8 cellular contexts compared by ENCODE assay signal in the genomic region with DNA sequence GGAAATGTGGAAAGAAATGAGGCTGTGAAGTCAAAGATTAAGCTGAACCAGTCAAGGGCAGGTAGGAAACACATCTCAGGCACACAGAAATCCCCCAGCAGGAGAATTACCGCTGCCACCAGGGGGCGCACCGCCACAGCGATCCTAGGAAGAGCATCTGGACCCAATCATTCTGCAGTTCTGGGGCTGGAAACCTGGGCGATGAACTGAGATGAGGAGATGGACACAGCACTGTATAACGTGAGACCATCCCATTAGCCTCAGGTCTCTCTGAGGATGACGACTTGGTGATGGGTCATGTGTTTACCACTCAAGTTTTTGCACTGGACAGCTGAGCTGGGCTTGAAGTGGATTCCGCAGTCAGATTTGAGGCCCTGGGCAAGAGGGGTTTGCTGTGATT. TPM values are rescaled to one million over a fixed set of nuclear protein-coding genes. Genes with fewer than 3 reads are reported as not detected.
DNase-seq lines count a peak whose midpoint lies in the region; ATAC-seq and TF ChIP-seq lines count a peak whose summit lies in the region.

No MANE protein-coding gene starts in this region.

- POLR2A ChIA-PET in WTC11 (lab: Charles Lee), result no interaction called here

- peaks cover 10% of the 10 kb centered on the region; the same call in 1 of the 2 replicates for H3K9me3 Mint-ChIP-seq in WTC11

- no peak overlapping the region for H3K4me3 Mint-ChIP-seq in WTC11

- DNase-seq in AML-193 (lab: John Stamatoyannopoulos, UW) (peak; percentile 29 to 34), NCI-H1694 treated with DMSO at 0.1 percent for 48 hours (lab: John Stamatoyannopoulos, UW) (peak; percentile 43), WTC11 (ENCODE audit: low spot score) (peak; percentile 93), dorsolateral prefrontal cortex (peak in 8 of 10 donors; percentile 35 to 76 (median 61)), medulla oblongata (ENCODE audit: extremely low spot score) (peak; percentile 66)
- peak; percentile 62 to 64 for DNase-seq in stimulated activated CD8-positive, alpha-beta memory T cell treated with anti-CD3 and anti-CD28 coated beads, Interleukin-2, amount 100 ng/mL, for 48 hours (ENCODE audit: low read depth in 2 of 2)

- H3K27ac Mint-ChIP-seq in WTC11, result no peak overlapping the region

- TF ChIP-seq CTCF in WTC11 (IDR thresholded peaks at IDR 0.05) (peak; percentile 93), dorsolateral prefrontal cortex (IDR thresholded peaks at IDR 0.05 in 54 of 56, conservative IDR thresholded peaks at IDR 0.05 in 2 of 56; ENCODE audit: low read depth in 1 of 56, partially characterized antibody in 56 of 56) (peak; percentile 61 to 93 (median 80))

- H3K27me3 Mint-ChIP-seq in WTC11 (ENCODE audit: low read depth), result no peaks in the 10 kb centered on the region

- no peak overlapping the region for H3K27ac ChIP-seq in dorsolateral prefrontal cortex

- peaks cover 55% of the 10 kb centered on the region for H3K4me1 Mint-ChIP-seq in WTC11

- peaks cover 0 to 16% (median 0%) of the 10 kb centered on the region in 45 donors for H3K27me3 ChIP-seq in dorsolateral prefrontal cortex

- intact Hi-C loops in dorsolateral prefrontal cortex (cut with DNase I), result loop anchor here in 1 of 2 donors (2.0 kb wide), 1 partner anchor 457 kb away; no protein-coding TSS in a partner anchor

- ATAC-seq in GM19351 (IDR thresholded peaks at IDR 0.05; ENCODE audit: unreplicated experiment) (peak; percentile 53), WTC11 (peak; percentile 60), HG03439 (IDR thresholded peaks at IDR 0.05; ENCODE audit: unreplicated experiment) (no peak)

- CTCF ChIA-PET in WTC11 (lab: Charles Lee), result interaction anchor here (0.6 to 4.2 kb wide), 22 partner anchors 8 to 574 kb away, joined by 3 to 92 read pairs (median 4); no protein-coding TSS in a partner anchor

- no peak overlapping the region for H3K4me3 ChIP-seq in dorsolateral prefrontal cortex

- no peaks in the 10 kb centered on the region; the same call in 1 of the 2 replicates for H3K36me3 Mint-ChIP-seq in WTC11

TF ChIP-seq in WTC11, 78 proteins besides CTCF, POLR2A, EP300 and RAD21:
- no peak for TF ChIP-seq ZNF263 (CRISPR knock-in tag; IDR thresholded peaks at IDR 0.05; ENCODE audit: low read depth)
- TF ChIP-seq KAT7 (CRISPR knock-in tag; IDR thresholded peaks at IDR 0.05; ENCODE audit: borderline replicate concordance), result no peak
- no peak for TF ChIP-seq TCF7 (CRISPR knock-in tag; IDR thresholded peaks at IDR 0.05; ENCODE audit: low read depth)
- no peak for TF ChIP-seq ZBTB21 (CRISPR knock-in tag; IDR thresholded peaks at IDR 0.05; ENCODE audit: borderline replicate concordance)
- TF ChIP-seq, protein P1, sequence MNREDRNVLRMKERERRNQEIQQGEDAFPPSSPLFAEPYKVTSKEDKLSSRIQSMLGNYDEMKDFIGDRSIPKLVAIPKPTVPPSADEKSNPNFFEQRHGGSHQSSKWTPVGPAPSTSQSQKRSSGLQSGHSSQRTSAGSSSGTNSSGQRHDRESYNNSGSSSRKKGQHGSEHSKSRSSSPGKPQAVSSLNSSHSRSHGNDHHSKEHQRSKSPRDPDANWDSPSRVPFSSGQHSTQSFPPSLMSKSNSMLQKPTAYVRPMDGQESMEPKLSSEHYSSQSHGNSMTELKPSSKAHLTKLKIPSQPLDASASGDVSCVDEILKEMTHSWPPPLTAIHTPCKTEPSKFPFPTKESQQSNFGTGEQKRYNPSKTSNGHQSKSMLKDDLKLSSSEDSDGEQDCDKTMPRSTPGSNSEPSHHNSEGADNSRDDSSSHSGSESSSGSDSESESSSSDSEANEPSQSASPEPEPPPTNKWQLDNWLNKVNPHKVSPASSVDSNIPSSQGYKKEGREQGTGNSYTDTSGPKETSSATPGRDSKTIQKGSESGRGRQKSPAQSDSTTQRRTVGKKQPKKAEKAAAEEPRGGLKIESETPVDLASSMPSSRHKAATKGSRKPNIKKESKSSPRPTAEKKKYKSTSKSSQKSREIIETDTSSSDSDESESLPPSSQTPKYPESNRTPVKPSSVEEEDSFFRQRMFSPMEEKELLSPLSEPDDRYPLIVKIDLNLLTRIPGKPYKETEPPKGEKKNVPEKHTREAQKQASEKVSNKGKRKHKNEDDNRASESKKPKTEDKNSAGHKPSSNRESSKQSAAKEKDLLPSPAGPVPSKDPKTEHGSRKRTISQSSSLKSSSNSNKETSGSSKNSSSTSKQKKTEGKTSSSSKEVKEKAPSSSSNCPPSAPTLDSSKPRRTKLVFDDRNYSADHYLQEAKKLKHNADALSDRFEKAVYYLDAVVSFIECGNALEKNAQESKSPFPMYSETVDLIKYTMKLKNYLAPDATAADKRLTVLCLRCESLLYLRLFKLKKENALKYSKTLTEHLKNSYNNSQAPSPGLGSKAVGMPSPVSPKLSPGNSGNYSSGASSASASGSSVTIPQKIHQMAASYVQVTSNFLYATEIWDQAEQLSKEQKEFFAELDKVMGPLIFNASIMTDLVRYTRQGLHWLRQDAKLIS (CRISPR knock-in tag; IDR thresholded peaks at IDR 0.05; ENCODE audit: borderline replicate concordance), result no peak; the same call in 1 of the 2 replicates
- TF ChIP-seq, protein P2, sequence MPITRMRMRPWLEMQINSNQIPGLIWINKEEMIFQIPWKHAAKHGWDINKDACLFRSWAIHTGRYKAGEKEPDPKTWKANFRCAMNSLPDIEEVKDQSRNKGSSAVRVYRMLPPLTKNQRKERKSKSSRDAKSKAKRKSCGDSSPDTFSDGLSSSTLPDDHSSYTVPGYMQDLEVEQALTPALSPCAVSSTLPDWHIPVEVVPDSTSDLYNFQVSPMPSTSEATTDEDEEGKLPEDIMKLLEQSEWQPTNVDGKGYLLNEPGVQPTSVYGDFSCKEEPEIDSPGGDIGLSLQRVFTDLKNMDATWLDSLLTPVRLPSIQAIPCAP (CRISPR knock-in tag; IDR thresholded peaks at IDR 0.05), result no peak
- TF ChIP-seq, protein P3, sequence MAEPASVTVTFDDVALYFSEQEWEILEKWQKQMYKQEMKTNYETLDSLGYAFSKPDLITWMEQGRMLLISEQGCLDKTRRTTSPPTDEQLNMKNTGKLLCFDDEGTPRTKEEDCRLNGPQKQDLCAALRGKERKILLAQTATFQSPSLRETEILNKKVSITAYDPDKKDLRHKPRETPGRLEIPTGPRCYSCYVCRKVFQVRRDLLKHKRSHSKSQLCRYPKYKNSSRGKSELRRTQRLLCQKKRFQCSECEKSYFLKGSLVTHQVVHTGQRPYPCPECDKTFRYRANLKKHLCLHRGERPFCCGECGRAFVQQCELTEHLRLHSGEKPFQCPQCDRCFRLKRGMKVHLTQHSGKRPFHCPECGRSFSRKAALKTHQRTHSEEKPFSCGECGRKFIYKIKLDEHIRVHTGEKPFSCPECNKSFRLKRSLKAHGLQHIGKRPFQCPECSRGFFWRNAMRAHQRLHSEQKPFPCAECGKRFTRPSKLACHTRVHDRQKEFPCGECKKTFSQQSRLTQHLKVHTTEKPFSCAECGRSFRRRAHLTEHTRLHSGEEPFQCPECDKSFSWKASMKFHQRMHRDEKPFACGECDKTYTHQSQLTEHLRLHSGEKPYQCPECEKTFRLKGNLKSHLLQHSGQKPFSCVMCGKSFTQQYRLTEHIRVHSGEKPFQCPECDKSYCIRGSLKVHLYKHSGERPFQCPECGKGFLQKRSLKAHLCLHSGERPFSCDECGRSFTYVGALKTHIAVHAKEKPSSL (CRISPR knock-in tag; conservative IDR thresholded peaks at IDR 0.05), result no peak
- TF ChIP-seq, protein P4, sequence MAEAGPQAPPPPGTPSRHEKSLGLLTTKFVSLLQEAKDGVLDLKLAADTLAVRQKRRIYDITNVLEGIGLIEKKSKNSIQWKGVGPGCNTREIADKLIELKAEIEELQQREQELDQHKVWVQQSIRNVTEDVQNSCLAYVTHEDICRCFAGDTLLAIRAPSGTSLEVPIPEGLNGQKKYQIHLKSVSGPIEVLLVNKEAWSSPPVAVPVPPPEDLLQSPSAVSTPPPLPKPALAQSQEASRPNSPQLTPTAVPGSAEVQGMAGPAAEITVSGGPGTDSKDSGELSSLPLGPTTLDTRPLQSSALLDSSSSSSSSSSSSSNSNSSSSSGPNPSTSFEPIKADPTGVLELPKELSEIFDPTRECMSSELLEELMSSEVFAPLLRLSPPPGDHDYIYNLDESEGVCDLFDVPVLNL (CRISPR knock-in tag; IDR thresholded peaks at IDR 0.05; ENCODE audit: borderline replicate concordance, low read depth), result no peak
- TF ChIP-seq OVOL2 (CRISPR knock-in tag; IDR thresholded peaks at IDR 0.05; ENCODE audit: borderline replicate concordance), result no peak
- TF ChIP-seq NFATC4 (CRISPR knock-in tag; IDR thresholded peaks at IDR 0.05), result no peak

RNA-seq across cellular contexts. Expression of a gene that starts 6.4 kb away (rescaled TPM):
- 4.7 to 5.7 TPM (median 5.3 TPM) in 3 replicates for total RNA-seq in WTC11 (2021)
- 10 to 100 TPM in 59 of 120 experiments, 1 to 10 TPM in 61; 4.1 to 16.5 (median 9.9) TPM for total RNA-seq in dorsolateral prefrontal cortex

Comparison
In these comparisons a context has a peak if more than half of its experiments do, and no peak if none do; other contexts are left out.
1. DNase-seq: peak in every context shown above with its lines; median percentile 93 in WTC11; 66 in medulla oblongata; 63 in stimulated activated CD8-positive, alpha-beta memory T cell treated with anti-CD3 and anti-CD28 coated beads, Interleukin-2, amount 100 ng/mL, for 48 hours; 61 in dorsolateral prefrontal cortex; 43 in NCI-H1694 treated with DMSO at 0.1 percent for 48 hours; 32 in AML-193.